Comparison of ENCODE assay signal across 5 cellular contexts in genomic region chr10:65429381-65429780, GRCh38.
A peak's percentile ranks its signal among the peaks of the same experiment; 100 is the strongest.
DNase-seq lines count a peak whose midpoint lies in the region; ATAC-seq, FAIRE-seq and TF ChIP-seq lines count a peak whose summit lies in the region.
"Not testable (repeated sequence)": the region's sequence is repeated elsewhere in the genome, so short reads cannot be mapped to it uniquely, and the experiment has no call there.

No MANE protein-coding gene starts in this region.

- H3K27me3 ChIP-seq in upper lobe of right lung = not testable (repeated sequence)

- not testable (repeated sequence) for H3K9me3 ChIP-seq in kidney (ENCODE audit: control insufficient read depth in 1 of 2, low read length in 2 of 2); upper lobe of right lung

- not testable (repeated sequence) for H3K36me3 Mint-ChIP-seq in chondrocyte (ENCODE audit: low read depth)

- not testable (repeated sequence) for H3K27ac ChIP-seq in kidney (ENCODE audit: low read depth in 2 of 2, low read length in 2 of 2); upper lobe of right lung

- H3K27me3 Mint-ChIP-seq in chondrocyte (ENCODE audit: low read depth) = not testable (repeated sequence)

- H3K4me1 ChIP-seq in kidney (ENCODE audit: control insufficient read depth in 1 of 2, insufficient read depth in 1 of 2, low read depth in 1 of 2, low read length in 2 of 2); upper lobe of right lung: not testable (repeated sequence)

- not testable (repeated sequence) for FAIRE-seq in kidney (lab: Jason Lieb, UNC)

- H3K9me3 Mint-ChIP-seq in chondrocyte (ENCODE audit: low read depth) = not testable (repeated sequence)

- not testable (repeated sequence) for H3K4me1 Mint-ChIP-seq in chondrocyte (ENCODE audit: low read depth)

- ATAC-seq in left ventricle myocardium superior, upper lobe of right lung: not testable (repeated sequence)

- intact Hi-C loops in left ventricle myocardium superior (cut with micrococcal nuclease); kidney (cut with DNase I); posterior vena cava (cut with DNase I); upper lobe of right lung (cut with DNase I): not testable (repeated sequence)

- H3K36me3 ChIP-seq in kidney (ENCODE audit: control insufficient read depth in 1 of 2, insufficient read depth in 2 of 2, low read length in 2 of 2); upper lobe of right lung: not testable (repeated sequence)

- DNase-seq in chondrocyte (ENCODE audit: low spot score) = peak; percentile 72
- DNase-seq in left ventricle myocardium superior = peak; percentile 12
- peak; percentile 51 for DNase-seq in kidney
- DNase-seq in posterior vena cava (ENCODE audit: low spot score) = peak; percentile 68
- peak; percentile 43 for DNase-seq in upper lobe of right lung

- not testable (repeated sequence) for H3K4me3 ChIP-seq in kidney (ENCODE audit: low read length in 2 of 2); upper lobe of right lung

- H3K27ac Mint-ChIP-seq in chondrocyte (ENCODE audit: unreplicated experiment) = not testable (repeated sequence)

- TF ChIP-seq CTCF in chondrocyte (IDR thresholded peaks at IDR 0.05); kidney (IDR thresholded peaks at IDR 0.05; ENCODE audit: borderline replicate concordance, extremely low read depth, insufficient read depth); upper lobe of right lung (IDR thresholded peaks at IDR 0.05): not testable (repeated sequence)

- H3K9ac ChIP-seq in kidney (ENCODE audit: low read length in 2 of 2) = not testable (repeated sequence)

- H3K4me3 Mint-ChIP-seq in chondrocyte (ENCODE audit: unreplicated experiment) = not testable (repeated sequence)

Comparison
In these comparisons a context has a peak if more than half of its experiments do, and no peak if none do; other contexts are left out.
1. DNase-seq: peak in every context shown above with its lines; median percentile 72 in chondrocyte; 68 in posterior vena cava; 51 in kidney; 43 in upper lobe of right lung; 12 in left ventricle myocardium superior.